Comparison of ENCODE assay signal across 8 cellular contexts in genomic region chr15:40108061-40108854, GRCh38. TPM values are rescaled to one million over a fixed set of nuclear protein-coding genes. Genes with fewer than 3 reads are reported as not detected.
A peak's percentile ranks its signal among the peaks of the same experiment; 100 is the strongest.
DNase-seq lines count a peak whose midpoint lies in the region; ATAC-seq, FAIRE-seq and TF ChIP-seq lines count a peak whose summit lies in the region.

No MANE protein-coding gene starts in this region.

- CTCF ChIA-PET in activated CD4-positive, alpha-beta memory T cell treated with anti-CD3 and anti-CD28 coated beads for 36 hours (lab: Charles Lee): interaction anchor here (0.7 to 10.5 kb wide), 12 partner anchors 13 to 320 kb away, joined by 3 to 145 read pairs (median 4); partner anchors contain the start of genes BUB1B and SRP14

- H3K9me3 Mint-ChIP-seq in activated CD4-positive, alpha-beta memory T cell treated with anti-CD3 and anti-CD28 coated beads for 36 hours: no peaks in the 10 kb centered on the region

- DNase-seq in activated CD4-positive, alpha-beta memory T cell treated with anti-CD3 and anti-CD28 coated beads for 36 hours: peak; percentile 31
- DNase-seq in frontal cortex (ENCODE audit: low spot score in 2 of 2) (peak; percentile 39 to 51), omental fat pad (ENCODE audit: low spot score) (peak; percentile 69), NCI-H1092 (lab: John Stamatoyannopoulos, UW) (no peak), NAMALWA (ENCODE audit: low spot score) (no peak), SKM-1 (lab: John Stamatoyannopoulos, UW; ENCODE audit: unreplicated experiment) (no peak)

- H3K9me3 ChIP-seq in ES-I3 (ENCODE audit: control insufficient read depth, insufficient read depth, low read length): no peaks in the 10 kb centered on the region

- H3K4me1 Mint-ChIP-seq in activated CD4-positive, alpha-beta memory T cell treated with anti-CD3 and anti-CD28 coated beads for 36 hours (ENCODE audit: low read depth): peaks cover 45% of the 10 kb centered on the region

- H3K4me3 Mint-ChIP-seq in activated CD4-positive, alpha-beta memory T cell treated with anti-CD3 and anti-CD28 coated beads for 36 hours: peak overlapping the region; percentile 84

- H3K27ac Mint-ChIP-seq in activated CD4-positive, alpha-beta memory T cell treated with anti-CD3 and anti-CD28 coated beads for 36 hours: peak overlapping the region; percentile 43

- no peaks in the 10 kb centered on the region for H3K36me3 ChIP-seq in ES-I3 (ENCODE audit: insufficient read depth, low read length)

- ATAC-seq in HG02642 (IDR thresholded peaks at IDR 0.05; ENCODE audit: poor library complexity, unreplicated experiment): peak; percentile 2
- ATAC-seq in omental fat pad (ENCODE audit: low FRiP score): peak; percentile 7

- peak overlapping the region; percentile 86 for H3K9ac ChIP-seq in ES-I3 (ENCODE audit: low read depth, low read length)

- intact Hi-C loops in activated CD4-positive, alpha-beta memory T cell treated with anti-CD3 and anti-CD28 coated beads for 36 hours (cut with micrococcal nuclease): loop anchor here (1.0 to 10.0 kb wide), 3 partner anchors 10 to 326 kb away; partner anchors contain the start of gene FSIP1

- peaks cover 39% of the 10 kb centered on the region for H3K4me1 ChIP-seq in ES-I3 (ENCODE audit: insufficient read depth, low read length)

- H3K36me3 Mint-ChIP-seq in activated CD4-positive, alpha-beta memory T cell treated with anti-CD3 and anti-CD28 coated beads for 36 hours: no peaks in the 10 kb centered on the region

- peaks cover 6% of the 10 kb centered on the region for H3K27me3 Mint-ChIP-seq in activated CD4-positive, alpha-beta memory T cell treated with anti-CD3 and anti-CD28 coated beads for 36 hours

- no peak for TF ChIP-seq CTCF in omental fat pad (IDR thresholded peaks at IDR 0.05)

- POLR2A ChIA-PET in activated CD4-positive, alpha-beta memory T cell treated with anti-CD3 and anti-CD28 coated beads for 36 hours (lab: Charles Lee): interaction anchor here (0.9 to 4.2 kb wide), 4 partner anchors 9 to 83 kb away, joined by 3 to 30 read pairs (median 12); partner anchors contain the start of gene BUB1B

- no peak for FAIRE-seq in frontal cortex (lab: Jason Lieb, UNC)

RNA-seq across cellular contexts. Expression of gene BMF, which starts 0.4 kb away (rescaled TPM):
- 1 to 10 TPM; 6.9 to 7.3 TPM for total RNA-seq in activated CD4-positive, alpha-beta memory T cell treated with anti-CD3 and anti-CD28 coated beads for 36 hours
- 2.9 TPM for total RNA-seq in frontal cortex
- total RNA-seq in omental fat pad: 1 to 10 TPM; 3.7 to 7.7 (median 5.3) TPM

RNA-seq across cellular contexts. Expression of gene BUB1B, which starts 52.6 kb away (rescaled TPM):
- total RNA-seq in activated CD4-positive, alpha-beta memory T cell treated with anti-CD3 and anti-CD28 coated beads for 36 hours: 10 to 100 TPM; 88.8 to 96.1 TPM
- 11.4 TPM for total RNA-seq in frontal cortex
- total RNA-seq in omental fat pad: 1 to 10 TPM in 2 of 4 donors, under 1 TPM in 2; 0.37 to 7.4 (median 1.5) TPM

Comparison
In these comparisons a context has a peak if more than half of its experiments do, and no peak if none do; other contexts are left out.
1. DNase-seq: peak in activated CD4-positive, alpha-beta memory T cell treated with anti-CD3 and anti-CD28 coated beads for 36 hours (single experiment), frontal cortex (2 of 2) and omental fat pad (single experiment); none in NCI-H1092 (single experiment), NAMALWA (single experiment) and SKM-1 (single experiment).